Comparison of ENCODE assay signal across 8 cellular contexts in the genomic region with DNA sequence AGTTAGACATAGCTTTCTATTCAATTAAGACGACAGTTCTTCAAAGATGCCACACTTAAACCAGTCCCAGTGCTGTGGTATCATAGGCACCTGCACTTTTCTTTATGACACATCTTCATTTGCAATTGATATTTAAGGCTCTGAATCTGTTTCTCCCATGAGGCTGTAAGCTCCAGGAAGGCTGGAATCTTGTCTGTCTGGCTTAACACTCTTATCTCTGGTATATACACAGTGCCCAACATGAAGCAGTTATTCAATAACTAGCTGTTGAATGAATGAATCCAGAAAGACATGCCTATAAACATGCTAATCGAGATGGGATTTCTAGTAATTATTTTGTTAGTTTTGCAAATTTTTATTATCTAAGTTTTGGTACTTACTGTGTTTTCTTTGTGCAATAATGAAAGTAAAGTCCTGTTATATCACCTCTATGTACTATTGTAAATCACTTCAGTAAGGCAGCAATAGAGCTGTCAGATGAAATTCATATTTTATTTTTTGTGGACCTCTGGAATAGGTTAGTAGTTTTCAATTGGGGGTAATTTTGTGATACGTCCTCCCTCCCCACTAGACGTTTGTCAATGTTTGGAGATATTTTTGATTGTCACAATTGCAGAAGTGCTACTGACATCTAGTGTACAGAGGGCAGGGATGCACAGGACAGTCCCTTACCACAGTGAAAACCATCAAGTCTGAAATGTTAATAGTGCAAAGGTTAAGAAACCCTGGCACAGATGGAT. TPM values are rescaled to one million over a fixed set of nuclear protein-coding genes. Genes with fewer than 3 reads are reported as not detected.
DNase-seq lines count a peak whose midpoint lies in the region; ATAC-seq and TF ChIP-seq lines count a peak whose summit lies in the region.

No MANE protein-coding gene starts in this region.

- no peaks in the 10 kb centered on the region for H3K23me2 ChIP-seq in H9 (ENCODE audit: insufficient read length, low read depth, low read length, poor library complexity, severe bottlenecking)

- no peaks in the 10 kb centered on the region for H3K9me3 ChIP-seq in H9 (ENCODE audit: control insufficient read depth, low read depth, low read length)

- no peaks in the 10 kb centered on the region for H3K79me1 ChIP-seq in H9 (ENCODE audit: insufficient read depth, low read depth, low read length, poor library complexity, severe bottlenecking)

- H2BK120ac ChIP-seq in H9 (ENCODE audit: low read depth, low read length, poor library complexity, severe bottlenecking) = no peak overlapping the region

- H2AK5ac ChIP-seq in H9 (ENCODE audit: insufficient read length, low read length) = no peak overlapping the region

- H4K5ac ChIP-seq in H9 (ENCODE audit: insufficient read length, low read depth, low read length) = no peak overlapping the region

- H3K14ac ChIP-seq in H9 (ENCODE audit: insufficient read depth, low read length) = no peak overlapping the region

- TF ChIP-seq CTCF in GM12875 (IDR thresholded peaks at IDR 0.05; ENCODE audit: borderline replicate concordance, insufficient read depth, low read depth, low read length) (peak; percentile 51), H9 (conservative IDR thresholded peaks at IDR 0.05) (peak; percentile 42; the same call in 2 of the 3 replicates), epithelial cell of proximal tubule (conservative IDR thresholded peaks at IDR 0.05; ENCODE audit: low read depth, low read length) (peak; percentile 89)

- H2BK15ac ChIP-seq in H9 (ENCODE audit: low read depth, low read length) = no peak overlapping the region

- no peak overlapping the region for H3K4me3 ChIP-seq in GM12875 (ENCODE audit: low read depth, low read length)
- H3K4me3 ChIP-seq in epithelial cell of proximal tubule (ENCODE audit: low read depth, low read length) = peak overlapping the region; percentile 17

- no peak overlapping the region for H2AFZ ChIP-seq in H9 (ENCODE audit: low read length)

- no peak overlapping the region for H2BK12ac ChIP-seq in H9 (ENCODE audit: insufficient read length, low read depth, low read length)

- ATAC-seq in stimulated activated memory B cell treated with anti-CD40 and anti-IgM and Interleukin-4, amounts not matched to agents 10 μg/mL and 1 μg/mL and 100 μg/mL, for 72 hours = peak; percentile 55

- H3T11ph ChIP-seq in H9 (ENCODE audit: low read length) = no peak overlapping the region

- no peak overlapping the region for H4K8ac ChIP-seq in H9 (replicated peaks; ENCODE audit: insufficient read length, low read depth, low read length)

- H3K18ac ChIP-seq in H9 (ENCODE audit: insufficient read length, low read depth, low read length) = no peak overlapping the region

- H3K4me2 ChIP-seq in H9 (ENCODE audit: insufficient read depth, insufficient read length, low read length) = no peak overlapping the region

- no peaks in the 10 kb centered on the region for H3K9me3 Mint-ChIP-seq in H9
- no peaks in the 10 kb centered on the region for H3K9me3 Mint-ChIP-seq in stimulated activated memory B cell treated with anti-CD40 and anti-IgM and Interleukin-4, amounts not matched to agents 10 μg/mL and 1 μg/mL and 100 μg/mL, for 72 hours
- peaks cover 0 to 3% (median 0%) of the 10 kb centered on the region in 6 donors for H3K9me3 Mint-ChIP-seq in immature natural killer cell

- no peak overlapping the region for H3K4ac ChIP-seq in H9 (ENCODE audit: low read depth, low read length)

- H3K4me1 Mint-ChIP-seq in H9 (peaks cover 3 to 6% of the 10 kb centered on the region in 2 experiments; a peak in 3 of 4 replicates), immature natural killer cell (no peaks in the 10 kb centered on the region)
- no peaks in the 10 kb centered on the region for H3K4me1 Mint-ChIP-seq in stimulated activated memory B cell treated with anti-CD40 and anti-IgM and Interleukin-4, amounts not matched to agents 10 μg/mL and 1 μg/mL and 100 μg/mL, for 72 hours

- no peaks in the 10 kb centered on the region for H3K27me3 Mint-ChIP-seq in H9 (ENCODE audit: low read depth)
- no peaks in the 10 kb centered on the region for H3K27me3 Mint-ChIP-seq in stimulated activated memory B cell treated with anti-CD40 and anti-IgM and Interleukin-4, amounts not matched to agents 10 μg/mL and 1 μg/mL and 100 μg/mL, for 72 hours
- peaks cover 0 to 3% (median 1%) of the 10 kb centered on the region in 3 donors for H3K27me3 Mint-ChIP-seq in immature natural killer cell (ENCODE audit: low read depth in 3 of 3)

- H2BK20ac ChIP-seq in H9 (ENCODE audit: low read depth, low read length, poor library complexity, severe bottlenecking) = no peak overlapping the region

- no peak overlapping the region for H4K91ac ChIP-seq in H9 (ENCODE audit: insufficient read length, low read depth, low read length)

- H3K23ac ChIP-seq in H9 (ENCODE audit: insufficient read length, low read depth, low read length) = no peak overlapping the region

- H3K27ac Mint-ChIP-seq in H9 = no peak overlapping the region
- no peak overlapping the region for H3K27ac Mint-ChIP-seq in stimulated activated memory B cell treated with anti-CD40 and anti-IgM and Interleukin-4, amounts not matched to agents 10 μg/mL and 1 μg/mL and 100 μg/mL, for 72 hours
- no peak overlapping the region for H3K27ac Mint-ChIP-seq in immature natural killer cell

- H2BK5ac ChIP-seq in H9 (ENCODE audit: insufficient read length, low read length) = no peak overlapping the region

- no peaks in the 10 kb centered on the region for H4K20me1 ChIP-seq in H9 (ENCODE audit: control insufficient read depth, insufficient read depth, insufficient read length)

- no peak overlapping the region for H3K9ac ChIP-seq in H9 (ENCODE audit: extremely low read depth, insufficient read length, low read length)

- no peaks in the 10 kb centered on the region for H3K79me2 ChIP-seq in H9 (ENCODE audit: insufficient read depth, low read length)

- DNase-seq in H9 = no peak
- peak; percentile 13 for DNase-seq in NCI-H460 (ENCODE audit: extremely low read depth, low read depth)
- DNase-seq in epithelial cell of proximal tubule (ENCODE audit: low read depth) = no peak
- no peak for DNase-seq in immature natural killer cell
- no peak for DNase-seq in NCI-H187 treated with DMSO at 0.1 percent for 48 hours (lab: John Stamatoyannopoulos, UW)
- DNase-seq in stimulated activated CD4-positive, alpha-beta T cell treated with anti-CD3 and anti-CD28 coated beads, Interleukin-2, amount 100 ng/mL, for 24 hours = no peak

- H3K36me3 Mint-ChIP-seq in H9 (ENCODE audit: insufficient read depth in 1 of 3, low read depth in 3 of 3) (no peaks in the 10 kb centered on the region), immature natural killer cell (no peaks in the 10 kb centered on the region)
- no peaks in the 10 kb centered on the region for H3K36me3 Mint-ChIP-seq in stimulated activated memory B cell treated with anti-CD40 and anti-IgM and Interleukin-4, amounts not matched to agents 10 μg/mL and 1 μg/mL and 100 μg/mL, for 72 hours

- no peaks in the 10 kb centered on the region; the same call in none of the 2 replicates for H3K4me1 ChIP-seq in H9 (ENCODE audit: insufficient read depth, low read length)

- H3K27me3 ChIP-seq in H9 (ENCODE audit: insufficient read depth, low read length) = no peaks in the 10 kb centered on the region

- H3K56ac ChIP-seq in H9 (ENCODE audit: insufficient read length, low read depth, low read length) = no peak overlapping the region

- H3K4me3 Mint-ChIP-seq in H9 (no peak overlapping the region), immature natural killer cell (no peak overlapping the region)
- no peak overlapping the region for H3K4me3 Mint-ChIP-seq in stimulated activated memory B cell treated with anti-CD40 and anti-IgM and Interleukin-4, amounts not matched to agents 10 μg/mL and 1 μg/mL and 100 μg/mL, for 72 hours

- WGBS in H9 (ENCODE audit: extremely low coverage, insufficient read length, low lambda C conversion rate) = no CpG with 5 or more reads among the region's 4 CpGs

- no peak overlapping the region for H3K27ac ChIP-seq in H9 (ENCODE audit: insufficient read length, low read depth, low read length)

RNA-seq across cellular contexts. Expression of gene STEAP4, which starts 51.3 kb away (rescaled TPM):
- not detected in 2 replicates for total RNA-seq in H9 (2021)
- total RNA-seq in NCI-H460 (2014; rRNA removed; shearing (Covaris generic)) = 0.10 and 0.29 TPM in 2 replicates
- not detected in 2 replicates for polyA plus RNA-seq in NCI-H460 (2014; cell fraction: nucleus; rRNA removed)
- total RNA-seq in epithelial cell of proximal tubule = 0.52 and 0.80 TPM in 2 replicates
- not detected for polyA plus RNA-seq in immature natural killer cell
